In genomic region chr7:14950013-14950412, GRCh38 we compare ENCODE assay signal across 23 cellular contexts. TPM values are rescaled to one million over a fixed set of nuclear protein-coding genes. Genes with fewer than 3 reads are reported as not detected.
DNase-seq lines count a peak whose midpoint lies in the region; ATAC-seq, FAIRE-seq and TF ChIP-seq lines count a peak whose summit lies in the region.
"Had no signal": no experiment of that assay in that cellular context is flagged by ENCODE, and none has a peak within 500 bp of the region (broad histone marks: within the 10 kb centered on the region; RNA-seq: fewer than 3 reads in every experiment).

No MANE protein-coding gene starts in this region.

- 0 out of 2 replicates have a peak overlapping the region, but pooled peaks have one; percentile 31 for H3K4me2 ChIP-seq in PC-3 (ENCODE audit: low read length)

- intact Hi-C loops in PC-3 (cut with micrococcal nuclease): no loop called here

- in situ Hi-C loops in Caki2 (cut with HindIII; ENCODE audit: low pct_unique_long_range_greater_than_20kb, low sequenced_read_pairs): no loop called here

- H3K9ac ChIP-seq in PC-3 (ENCODE audit: low read length): no peak overlapping the region

- no peaks in the 10 kb centered on the region for H3F3A ChIP-seq in PC-3 (ENCODE audit: low read length, unreplicated experiment)

- no peak overlapping the region for H3K4me3 ChIP-seq in PC-3 (ENCODE audit: low read length)
- H3K4me3 ChIP-seq in fibroblast of pulmonary artery (replicated peaks; ENCODE audit: low read depth, low read length): no peak overlapping the region
- H3K4me3 ChIP-seq: Peyer's patch, SJSA1 had no signal

- H3K9me2 ChIP-seq in PC-3 (replicated peaks; ENCODE audit: low read length): no peaks in the 10 kb centered on the region

- DNase-seq in Caki2 (ENCODE audit: low read depth): peak; percentile 8
- no peak for DNase-seq in H54 (ENCODE audit: insufficient read length, low spot score)
- DNase-seq in PC-3: peak; percentile 65
- peak; percentile 6 for DNase-seq in fibroblast of pulmonary artery (ENCODE audit: low read depth)
- DNase-seq in NOMO-1 treated with dmso at 0.1 percent for 144 hours (lab: John Stamatoyannopoulos, UW; ENCODE audit: unreplicated experiment): no peak
- DNase-seq in CD1c-positive myeloid dendritic cell (ENCODE audit: extremely low spot score): no peak
- DNase-seq: ACHN, C1 segment of cervical spinal cord, DMS53, H9, KG1, NCI-H1105, NCI-H1694, NCI-H2081 treated with DMSO at 0.1 percent for 48 hours, NCI-H2171 treated with DMSO at 0.1 percent for 48 hours, NCI-H446 treated with DMSO at 0.1 percent for 48 hours, NCI-H69, Peyer's patch had no signal

- H3K27me3 ChIP-seq in PC-3 (ENCODE audit: low read length): no peaks in the 10 kb centered on the region
- H3K27me3 ChIP-seq: Peyer's patch, SJSA1 had no signal

- H3K4me1 ChIP-seq in PC-3 (ENCODE audit: insufficient read depth, low read length): peaks cover 5% of the 10 kb centered on the region
- H3K4me1 ChIP-seq: Peyer's patch, SJSA1 had no signal

- H2AFZ ChIP-seq in PC-3 (ENCODE audit: low read length): no peak overlapping the region

- FAIRE-seq in H54 (lab: Jason Lieb, UNC): peak; percentile 94
- FAIRE-seq: D721Med, HTR-8/SVneo had no signal

- H3K27ac ChIP-seq in PC-3 (ENCODE audit: low read length): no peak overlapping the region
- H3K27ac ChIP-seq: Peyer's patch, SJSA1 had no signal

- H3K36me3 ChIP-seq in PC-3 (ENCODE audit: low read depth, low read length): no peaks in the 10 kb centered on the region
- H3K36me3 ChIP-seq: Peyer's patch, SJSA1 had no signal

- BruUV-seq in PC-3 (replicated peaks; lab: Mats Ljungman, UMichigan): no TSS peak

- ATAC-seq in PC-3: peak; percentile 88
- ATAC-seq in GM19324 (IDR thresholded peaks at IDR 0.05; ENCODE audit: low FRiP score, unreplicated experiment): no peak
- ATAC-seq: Right ventricle myocardium inferior had no signal

- no peaks in the 10 kb centered on the region for H3K79me2 ChIP-seq in PC-3 (ENCODE audit: low read length)

- H4K20me1 ChIP-seq in PC-3 (ENCODE audit: low read length): no peaks in the 10 kb centered on the region

- POLR2A ChIA-PET in PC-3 (lab: Charles Lee; ENCODE audit: unreplicated experiment): no interaction called here

- CTCF ChIA-PET in PC-3 (lab: Charles Lee): interaction anchor here (0.6 kb wide), 1 partner anchor 252 kb away, joined by 3 read pairs; no protein-coding TSS in a partner anchor

- no peaks in the 10 kb centered on the region for H3K9me3 ChIP-seq in PC-3 (ENCODE audit: low read length)
- H3K9me3 ChIP-seq: Peyer's patch, SJSA1 had no signal

- TF ChIP-seq CTCF in PC-3 (conservative IDR thresholded peaks at IDR 0.05; ENCODE audit: low read depth, low read length) (no peak), fibroblast of pulmonary artery (IDR thresholded peaks at IDR 0.05; ENCODE audit: low read length, missing control alignments) (no peak)

- TF ChIP-seq POLR2A in H54 (IDR thresholded peaks at IDR 0.05; ENCODE audit: low read depth, low read length): no peak

RNA-seq across cellular contexts. Expression of gene DGKB, which starts 47.5 kb away (rescaled TPM):
- not detected in 2 replicates for total RNA-seq in Caki2 (2014; rRNA removed; shearing (Covaris generic); ENCODE audit: low replicate concordance)
- total RNA-seq in PC-3 (2014; rRNA removed): 0.15 and 0.69 TPM in 2 replicates
- total RNA-seq: SJSA1 had no signal

Comparison
In these comparisons a context has a peak if more than half of its experiments do, and no peak if none do; other contexts are left out.
1. DNase-seq: peak in Caki2 (single experiment), PC-3 (single experiment) and fibroblast of pulmonary artery (single experiment); none in H54 (single experiment), NOMO-1 treated with dmso at 0.1 percent for 144 hours (single experiment) and CD1c-positive myeloid dendritic cell (single experiment).